Comparison of ENCODE assay signal across 18 cellular contexts in genomic region chr13:42396901-42397670, GRCh38.
DNase-seq lines count a peak whose midpoint lies in the region; ATAC-seq, FAIRE-seq and TF ChIP-seq lines count a peak whose summit lies in the region.
"Had no signal": no experiment of that assay in that cellular context is flagged by ENCODE, and none has a peak within 500 bp of the region (broad histone marks: within the 10 kb centered on the region; RNA-seq: fewer than 3 reads in every experiment).

No MANE protein-coding gene starts in this region.

- CTCF ChIA-PET in activated CD4-positive, alpha-beta T cell treated with anti-CD3 and anti-CD28 coated beads for 36 hours (lab: Charles Lee), result interaction anchor here (0.6 to 1.7 kb wide), 6 partner anchors 7 to 100 kb away, joined by 3 to 5 read pairs (median 3); no protein-coding TSS in a partner anchor

- no peaks in the 10 kb centered on the region for H3K4me1 ChIP-seq in right atrium auricular region
- H3K4me1 ChIP-seq: SJCRH30 had no signal

- peak overlapping the region; percentile 100 for H3K27ac Mint-ChIP-seq in activated CD4-positive, alpha-beta T cell treated with anti-CD3 and anti-CD28 coated beads for 36 hours
- H3K27ac Mint-ChIP-seq in activated naive CD4-positive, alpha-beta T cell treated with anti-CD3 and anti-CD28 coated beads, Interleukin-2, amount 50 U/mL, for 72 hours, result peak overlapping the region; percentile 98 to 99

- no peaks in the 10 kb centered on the region for H3K27me3 ChIP-seq in right atrium auricular region
- H3K27me3 ChIP-seq: SJCRH30 had no signal

- no peak for TF ChIP-seq CTCF in right atrium auricular region (IDR thresholded peaks at IDR 0.05)

- H3K27me3 Mint-ChIP-seq in activated CD4-positive, alpha-beta T cell treated with anti-CD3 and anti-CD28 coated beads for 36 hours, result no peaks in the 10 kb centered on the region

- intact Hi-C loops in activated CD4-positive, alpha-beta T cell treated with anti-CD3 and anti-CD28 coated beads for 36 hours (cut with DNase I, micrococcal nuclease), result loop anchor here (1.0 to 10.0 kb wide), 3 partner anchors 8 to 932 kb away; no protein-coding TSS in a partner anchor

- H3K36me3 ChIP-seq in right atrium auricular region, result no peaks in the 10 kb centered on the region
- H3K36me3 ChIP-seq: SJCRH30 had no signal

- no peak for ATAC-seq in activated CD4-positive, alpha-beta T cell treated with anti-CD3 and anti-CD28 coated beads for 36 hours
- ATAC-seq in activated naive CD4-positive, alpha-beta T cell treated with anti-CD3 and anti-CD28 coated beads, Interleukin-2, amount 50 U/mL, for 72 hours, result no peak
- ATAC-seq: left lobe of liver had no signal

- FAIRE-seq in RCC 7860 (lab: Jason Lieb, UNC), result peak; percentile 76
- FAIRE-seq: astrocyte had no signal

- peak overlapping the region; percentile 80 for H3K4me3 Mint-ChIP-seq in activated CD4-positive, alpha-beta T cell treated with anti-CD3 and anti-CD28 coated beads for 36 hours

- H3K4me3 ChIP-seq in right atrium auricular region, result no peak overlapping the region
- H3K4me3 ChIP-seq: SJCRH30 had no signal

- H3K4me1 Mint-ChIP-seq in activated CD4-positive, alpha-beta T cell treated with anti-CD3 and anti-CD28 coated beads for 36 hours, result peaks cover 85% of the 10 kb centered on the region

- H3K9me3 Mint-ChIP-seq in activated CD4-positive, alpha-beta T cell treated with anti-CD3 and anti-CD28 coated beads for 36 hours (ENCODE audit: low read depth), result peaks cover 3% of the 10 kb centered on the region
- peaks cover 6 to 18% of the 10 kb centered on the region in 2 donors for H3K9me3 Mint-ChIP-seq in activated naive CD4-positive, alpha-beta T cell treated with anti-CD3 and anti-CD28 coated beads, Interleukin-2, amount 50 U/mL, for 72 hours

- POLR2A ChIA-PET in activated CD4-positive, alpha-beta T cell treated with anti-CD3 and anti-CD28 coated beads for 36 hours (lab: Charles Lee), result interaction anchor here (0.9 to 5.4 kb wide), 10 partner anchors 9 to 594 kb away, joined by 3 to 53 read pairs (median 6); no protein-coding TSS in a partner anchor

- H3K9me3 ChIP-seq in right atrium auricular region, result no peaks in the 10 kb centered on the region
- H3K9me3 ChIP-seq: SJCRH30 had no signal

- peak; percentile 46 for DNase-seq in activated CD4-positive, alpha-beta T cell treated with anti-CD3 and anti-CD28 coated beads for 36 hours
- DNase-seq in activated CD4-positive, alpha-beta T cell treated with anti-CD3 and anti-CD28 coated beads, Interleukin-2, amount 50 U/mL, for 1 hour, result no peak
- DNase-seq in RCC 7860 (ENCODE audit: low spot score), result peak; percentile 41
- DNase-seq in activated naive CD4-positive, alpha-beta T cell treated with anti-CD3 and anti-CD28 coated beads, Interleukin-2, amount 50 U/mL, for 72 hours (ENCODE audit: low spot score in 2 of 2), result no peak
- DNase-seq in myocyte (ENCODE audit: low read depth), result peak; percentile 12
- DNase-seq in right atrium auricular region (ENCODE audit: low spot score), result no peak
- DNase-seq in dermis blood vessel endothelial cell, result no peak
- no peak for DNase-seq in globus pallidus (ENCODE audit: low spot score)
- DNase-seq: C1 segment of cervical spinal cord; DMS79; HCEC 1CT; NCI-H1092 treated with DMSO at 0.1 percent for 48 hours; NK-92 treated with Interleukin-12 subunit alpha and Interleukin-12 subunit beta, amount 100 ng/mL, for 24 hours; posterior cingulate gyrus; SJCRH30 had no signal

- peaks cover 61% of the 10 kb centered on the region for H3K36me3 Mint-ChIP-seq in activated CD4-positive, alpha-beta T cell treated with anti-CD3 and anti-CD28 coated beads for 36 hours (ENCODE audit: low read depth)
- peaks cover 32 to 53% of the 10 kb centered on the region in 2 donors for H3K36me3 Mint-ChIP-seq in activated naive CD4-positive, alpha-beta T cell treated with anti-CD3 and anti-CD28 coated beads, Interleukin-2, amount 50 U/mL, for 72 hours

- H3K27ac ChIP-seq in right atrium auricular region, result no peak overlapping the region
- H3K27ac ChIP-seq: 22Rv1, SJCRH30 had no signal

Comparison
In these comparisons a context has a peak if more than half of its experiments do, and no peak if none do; other contexts are left out.
1. DNase-seq: peak in activated CD4-positive, alpha-beta T cell treated with anti-CD3 and anti-CD28 coated beads for 36 hours (single experiment), RCC 7860 (single experiment) and myocyte (single experiment); none in activated CD4-positive, alpha-beta T cell treated with anti-CD3 and anti-CD28 coated beads, Interleukin-2, amount 50 U/mL, for 1 hour (single experiment), activated naive CD4-positive, alpha-beta T cell treated with anti-CD3 and anti-CD28 coated beads, Interleukin-2, amount 50 U/mL, for 72 hours (0 of 2), right atrium auricular region (single experiment), dermis blood vessel endothelial cell (single experiment) and globus pallidus (single experiment).